Comparison of ENCODE assay signal across 13 cellular contexts in the genomic region with DNA sequence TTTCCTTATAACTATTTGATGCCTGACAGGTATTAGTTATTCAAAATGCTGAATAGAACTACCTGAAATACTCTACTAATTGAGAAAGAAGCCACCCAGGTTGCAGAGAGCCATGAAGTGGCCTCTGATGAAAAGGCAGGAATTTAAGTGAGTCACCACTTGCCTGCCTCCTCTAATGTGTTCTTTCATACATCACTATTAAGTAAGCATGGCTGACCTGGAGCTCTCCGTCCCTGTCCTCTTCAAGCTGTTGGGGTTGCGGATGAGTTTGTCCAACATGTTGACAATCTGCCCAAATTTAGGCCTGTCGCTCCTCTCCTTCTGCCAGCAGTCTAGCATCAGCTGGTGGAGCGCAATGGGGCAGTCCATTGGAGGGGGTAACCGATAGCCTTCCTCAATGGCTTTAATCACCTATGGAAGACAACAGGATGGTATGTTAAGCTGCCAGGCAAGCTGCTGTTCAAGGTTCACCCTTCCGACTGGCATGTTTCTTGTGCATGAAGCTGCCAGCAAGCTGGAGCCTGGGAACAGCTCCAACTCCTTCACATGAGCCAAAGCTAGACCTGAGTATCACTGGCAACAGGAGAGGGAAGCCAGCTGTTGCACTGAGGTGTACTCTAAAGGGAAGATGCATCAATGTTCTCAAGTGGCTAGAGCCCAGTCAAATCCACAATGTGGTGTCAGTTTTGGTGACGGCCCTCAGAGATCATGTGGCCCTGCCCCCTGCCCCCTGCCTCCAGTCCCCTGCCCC.
A peak's percentile ranks its signal among the peaks of the same experiment; 100 is the strongest.
DNase-seq lines count a peak whose midpoint lies in the region; ATAC-seq, FAIRE-seq and TF ChIP-seq lines count a peak whose summit lies in the region.
"Had no signal": no experiment of that assay in that cellular context is flagged by ENCODE, and none has a peak within 500 bp of the region (broad histone marks: within the 10 kb centered on the region; RNA-seq: fewer than 3 reads in every experiment).

No MANE protein-coding gene starts in this region.

- H3K79me2 ChIP-seq in keratinocyte (ENCODE audit: control insufficient read depth, insufficient read depth, low read length): no peaks in the 10 kb centered on the region

- peak overlapping the region; percentile 11 for H3K4me2 ChIP-seq in keratinocyte (ENCODE audit: control insufficient read depth, extremely low read depth, insufficient read depth, low read depth, low read length)

- no peaks in the 10 kb centered on the region for H3K9me3 ChIP-seq in adrenal gland (replicated peaks in 1 of 3)
- H3K9me3 ChIP-seq in keratinocyte (ENCODE audit: control insufficient read depth, low read depth, low read length): no peaks in the 10 kb centered on the region

- WGBS in adrenal gland, 4 donors: 90 to 100% (median 92%) methylated on average over 4 to 7 of the region's 7 CpGs

- no peaks in the 10 kb centered on the region for H3K27me3 ChIP-seq in adrenal gland
- no peaks in the 10 kb centered on the region for H3K27me3 ChIP-seq in keratinocyte (ENCODE audit: control insufficient read depth, extremely low read depth, insufficient read depth, low read length)

- intact Hi-C loops in adrenal gland (cut with DNase I): no loop called here

- FAIRE-seq in keratinocyte (lab: Jason Lieb, UNC): no peak

- H3K4me1 ChIP-seq in adrenal gland (replicated peaks in 1 of 2): no peaks in the 10 kb centered on the region
- H3K4me1 ChIP-seq in keratinocyte (ENCODE audit: control insufficient read depth, extremely low read depth, insufficient read depth, low read length): peaks cover 14% of the 10 kb centered on the region

- dilution Hi-C loops in keratinocyte (cut with MboI; ENCODE audit: extremely low pct_ligation_motif_present, low sequenced_read_pairs): no loop called here

- ATAC-seq in GM18498 (IDR thresholded peaks at IDR 0.05; ENCODE audit: unreplicated experiment): no peak
- ATAC-seq: natural killer cell treated with Interleukin-12 subunit alpha and Interleukin-12 subunit beta and Interleukin-15 and Interleukin-18, amount 100 ng/mL, for 72 hours had no signal

- no peaks in the 10 kb centered on the region for H3K36me3 ChIP-seq in adrenal gland (replicated peaks in 1 of 2)
- H3K36me3 ChIP-seq in keratinocyte (ENCODE audit: control insufficient read depth in 2 of 2, extremely low read depth in 1 of 2, insufficient read depth in 2 of 2, low read length in 2 of 2): no peaks in the 10 kb centered on the region

- H3K27ac ChIP-seq in adrenal gland (no peak overlapping the region), keratinocyte (ENCODE audit: control insufficient read depth, insufficient read depth, low read length) (no peak overlapping the region)

- peak overlapping the region; percentile 24 for H2AFZ ChIP-seq in keratinocyte (ENCODE audit: control insufficient read depth, low read length)

- H4K20me1 ChIP-seq in keratinocyte (ENCODE audit: control insufficient read depth, extremely low read depth, insufficient read depth, low read length): no peaks in the 10 kb centered on the region

- DNase-seq in D341Med (ENCODE audit: low spot score) (peak; percentile 55), NCI-H1092 treated with DMSO at 0.1 percent for 48 hours (lab: John Stamatoyannopoulos, UW) (peak; percentile 90), adrenal gland (peak in 6 of 7 donors; percentile 11 to 41 (median 24)), keratinocyte (ENCODE audit: low read depth, low spot score) (no peak), DMS114 treated with DMSO at 0.1 percent for 48 hours (lab: John Stamatoyannopoulos, UW; ENCODE audit: unreplicated experiment) (no peak), epidermal melanocyte (ENCODE audit: insufficient read length, low spot score) (no peak)
- DNase-seq in stimulated activated CD4-positive, alpha-beta T cell treated with anti-CD3 and anti-CD28 coated beads, Interleukin-2, amount 100 ng/mL, for 24 hours: no peak
- DNase-seq: H7; Kasumi-1; stimulated activated CD4-positive, alpha-beta T cell treated with anti-CD3 and anti-CD28 coated beads, Interleukin-15, amount 100 ng/mL, for 24 hours; stimulated activated naive CD4-positive, alpha-beta T cell had no signal

- no peak for TF ChIP-seq CTCF in adrenal gland (IDR thresholded peaks at IDR 0.05)
- TF ChIP-seq CTCF in keratinocyte (optimal IDR thresholded peaks at IDR 0.05 in 1 of 3, IDR thresholded peaks at IDR 0.05 in 1 of 3, conservative IDR thresholded peaks at IDR 0.05 in 1 of 3; ENCODE audit: extremely low read depth in 1 of 3, insufficient read depth in 2 of 3, low read length in 3 of 3): no peak

- H3K4me3 ChIP-seq in adrenal gland (no peak overlapping the region), keratinocyte (ENCODE audit: control insufficient read depth in 2 of 3, extremely low read depth in 1 of 3, insufficient read depth in 2 of 3, low read depth in 1 of 3, low read length in 3 of 3) (no peak overlapping the region)

- H3K9ac ChIP-seq in keratinocyte (ENCODE audit: control insufficient read depth, extremely low read depth, insufficient read depth, low read length): no peak overlapping the region

- TF ChIP-seq POLR2A in adrenal gland (IDR thresholded peaks at IDR 0.05): no peak

- H3K9me1 ChIP-seq in keratinocyte (ENCODE audit: control insufficient read depth, extremely low read depth, insufficient read depth, low read length): no peaks in the 10 kb centered on the region

Comparison
In these comparisons a context has a peak if more than half of its experiments do, and no peak if none do; other contexts are left out.
1. DNase-seq: peak in D341Med (single experiment), NCI-H1092 treated with DMSO at 0.1 percent for 48 hours (single experiment) and adrenal gland (6 of 7); none in keratinocyte (single experiment), stimulated activated CD4-positive, alpha-beta T cell treated with anti-CD3 and anti-CD28 coated beads, Interleukin-2, amount 100 ng/mL, for 24 hours (0 of 2), DMS114 treated with DMSO at 0.1 percent for 48 hours (single experiment) and epidermal melanocyte (single experiment).